10 cellular contexts compared by ENCODE assay signal in genomic region chr15:93152264-93152884, GRCh38.
DNase-seq lines count a peak whose midpoint lies in the region; ATAC-seq and TF ChIP-seq lines count a peak whose summit lies in the region.
"Had no signal": no experiment of that assay in that cellular context is flagged by ENCODE, and none has a peak within 500 bp of the region (broad histone marks: within the 10 kb centered on the region; RNA-seq: fewer than 3 reads in every experiment).

No MANE protein-coding gene starts in this region.

- peak; percentile 59 for DNase-seq in activated CD8-positive, alpha-beta memory T cell treated with anti-CD3 and anti-CD28 coated beads for 24 hours
- DNase-seq in activated CD8-positive, alpha-beta memory T cell treated with anti-CD3 and anti-CD28 coated beads, Interleukin-2, amount 50 U/mL, for 48 hours = no peak
- DNase-seq in UCSD-AML1 (lab: John Stamatoyannopoulos, UW; ENCODE audit: unreplicated experiment) (peak; percentile 42), HuH-7.5 (ENCODE audit: low spot score) (no peak), CD14-positive monocyte (ENCODE audit: low spot score) (no peak)
- peak; percentile 24 for DNase-seq in effector CD4-positive, alpha-beta T cell
- DNase-seq in stimulated activated CD8-positive, alpha-beta memory T cell treated with anti-CD3 and anti-CD28 coated beads, Interleukin-4, amount 100 ng/mL, for 1 hour (ENCODE audit: low read depth in 2 of 2, low spot score in 1 of 2) = peak; percentile 2 to 14

- no peak for ATAC-seq in GM21576 (IDR thresholded peaks at IDR 0.05; ENCODE audit: unreplicated experiment)
- ATAC-seq: left colon had no signal

- peaks cover 2 to 7% (median 5%) of the 10 kb centered on the region in 3 donors for H3K27me3 Mint-ChIP-seq in CD14-positive monocyte (ENCODE audit: low read depth in 3 of 3)

- intact Hi-C loops in CD14-positive monocyte (cut with micrococcal nuclease) = no loop called here

- H3K4me1 Mint-ChIP-seq in CD14-positive monocyte = peaks cover 11% of the 10 kb centered on the region

- no peak for TF ChIP-seq CTCF in CD14-positive monocyte (IDR thresholded peaks at IDR 0.05)

- H3K36me3 Mint-ChIP-seq in CD14-positive monocyte = no peaks in the 10 kb centered on the region

- peak overlapping the region in 1 of 2 donors; percentile 59 for H3K4me3 Mint-ChIP-seq in CD14-positive monocyte
- H3K4me3 Mint-ChIP-seq: neural progenitor cell had no signal

- H3K9me3 Mint-ChIP-seq in CD14-positive monocyte = peaks cover 5 to 16% (median 11%) of the 10 kb centered on the region in 7 donors

- no peak overlapping the region for H3K27ac Mint-ChIP-seq in CD14-positive monocyte
- H3K27ac Mint-ChIP-seq: neural progenitor cell had no signal

Comparison
In these comparisons a context has a peak if more than half of its experiments do, and no peak if none do; other contexts are left out.
1. DNase-seq: peak in activated CD8-positive, alpha-beta memory T cell treated with anti-CD3 and anti-CD28 coated beads for 24 hours (single experiment), UCSD-AML1 (single experiment), effector CD4-positive, alpha-beta T cell (single experiment) and stimulated activated CD8-positive, alpha-beta memory T cell treated with anti-CD3 and anti-CD28 coated beads, Interleukin-4, amount 100 ng/mL, for 1 hour (2 of 2); none in activated CD8-positive, alpha-beta memory T cell treated with anti-CD3 and anti-CD28 coated beads, Interleukin-2, amount 50 U/mL, for 48 hours (single experiment), HuH-7.5 (single experiment) and CD14-positive monocyte (single experiment).